1 cellular context compared by ENCODE assay signal in genomic region chr6:2514965-2515543, GRCh38.
TF ChIP-seq lines count a peak whose summit lies in the region.

No MANE protein-coding gene starts in this region.

TF ChIP-seq in HepG2, 621 proteins besides CTCF, POLR2A, EP300 and RAD21 (continued from another document and continues in another):
- no peak for TF ChIP-seq ZBTB37 (CRISPR knock-in tag; IDR thresholded peaks at IDR 0.05)
- 0 out of 2 replicates have a peak, but pooled peaks have one; percentile 41 for TF ChIP-seq ZNF256 (CRISPR knock-in tag; conservative IDR thresholded peaks at IDR 0.05)
- TF ChIP-seq KDM5B (CRISPR knock-in tag; IDR thresholded peaks at IDR 0.05; ENCODE audit: borderline replicate concordance): peak; percentile 74; the same call in 1 of the 2 replicates
- no peak for TF ChIP-seq PREB (CRISPR knock-in tag; IDR thresholded peaks at IDR 0.05)
- TF ChIP-seq ZBTB34 (CRISPR knock-in tag; IDR thresholded peaks at IDR 0.05): 0 out of 2 replicates have a peak, but pooled peaks have one; percentile 57
- TF ChIP-seq ETV6 (CRISPR knock-in tag; conservative IDR thresholded peaks at IDR 0.05): 0 out of 2 replicates have a peak, but pooled peaks have one; percentile 60
- no peak for TF ChIP-seq THAP8 (CRISPR knock-in tag; IDR thresholded peaks at IDR 0.05; ENCODE audit: borderline replicate concordance)
- TF ChIP-seq SMARCE1 (IDR thresholded peaks at IDR 0.05; ENCODE audit: borderline replicate concordance): no peak
- TF ChIP-seq ZBTB14 (CRISPR knock-in tag; IDR thresholded peaks at IDR 0.05): no peak
- TF ChIP-seq GPBP1L1 (CRISPR knock-in tag; IDR thresholded peaks at IDR 0.05): no peak
- TF ChIP-seq ZNF251 (CRISPR knock-in tag; IDR thresholded peaks at IDR 0.05): peak; percentile 24; the same call in 1 of the 2 replicates
- TF ChIP-seq BHLHE40 (IDR thresholded peaks at IDR 0.05; ENCODE audit: low read length): peak; percentile 82
- no peak; the same call in 1 of the 2 replicates for TF ChIP-seq UBTF (CRISPR knock-in tag; IDR thresholded peaks at IDR 0.05)
- TF ChIP-seq CREM (IDR thresholded peaks at IDR 0.05): peak; percentile 76
- no peak for TF ChIP-seq CREM (CRISPR knock-in tag; IDR thresholded peaks at IDR 0.05)
- TF ChIP-seq ZNF766 (CRISPR knock-in tag; IDR thresholded peaks at IDR 0.05; ENCODE audit: borderline replicate concordance): peak; percentile 56; the same call in 1 of the 2 replicates
- peak; percentile 85 for TF ChIP-seq MYC (CRISPR knock-in tag; IDR thresholded peaks at IDR 0.05; ENCODE audit: borderline replicate concordance)
- TF ChIP-seq MAFG (CRISPR knock-in tag; IDR thresholded peaks at IDR 0.05): no peak
- no peak for TF ChIP-seq ZNF597 (CRISPR knock-in tag; IDR thresholded peaks at IDR 0.05)
- no peak for TF ChIP-seq SYNCRIP (IDR thresholded peaks at IDR 0.05; ENCODE audit: insufficient read depth, low read depth, low read length)
- TF ChIP-seq TFAP4 (IDR thresholded peaks at IDR 0.05; ENCODE audit: borderline replicate concordance, low read depth): peak; percentile 31; the same call in 1 of the 2 replicates
- TF ChIP-seq ZNF264 (CRISPR knock-in tag; IDR thresholded peaks at IDR 0.05): peak; percentile 89; the same call in 1 of the 2 replicates
- TF ChIP-seq ZFAT (CRISPR knock-in tag; conservative IDR thresholded peaks at IDR 0.05): no peak
- TF ChIP-seq ZNF644 (CRISPR knock-in tag; IDR thresholded peaks at IDR 0.05; ENCODE audit: low read depth): peak; percentile 97
- no peak for TF ChIP-seq RBAK (CRISPR knock-in tag; IDR thresholded peaks at IDR 0.05)
- peak; percentile 39; the same call in 1 of the 2 replicates for TF ChIP-seq DNMT3B (CRISPR knock-in tag; conservative IDR thresholded peaks at IDR 0.05)
- peak; percentile 90 for TF ChIP-seq ZNF775 (CRISPR knock-in tag; IDR thresholded peaks at IDR 0.05; ENCODE audit: borderline replicate concordance)
- peak; percentile 85 for TF ChIP-seq LCORL (IDR thresholded peaks at IDR 0.05)
- TF ChIP-seq LCORL (CRISPR knock-in tag; IDR thresholded peaks at IDR 0.05): peak; percentile 97
- TF ChIP-seq ZNF468 (CRISPR knock-in tag; IDR thresholded peaks at IDR 0.05): no peak
- peak; percentile 75 for TF ChIP-seq TGIF2 (CRISPR knock-in tag; IDR thresholded peaks at IDR 0.05)
- TF ChIP-seq ZNF318 (CRISPR knock-in tag; IDR thresholded peaks at IDR 0.05): peak; percentile 72; the same call in 1 of the 2 replicates
- TF ChIP-seq MATR3 (CRISPR knock-in tag; IDR thresholded peaks at IDR 0.05): no peak
- no peak for TF ChIP-seq KLF13 (CRISPR knock-in tag; IDR thresholded peaks at IDR 0.05)
- TF ChIP-seq FOSL1 (CRISPR knock-in tag; IDR thresholded peaks at IDR 0.05; ENCODE audit: borderline replicate concordance): peak; percentile 51; the same call in 1 of the 2 replicates
- no peak for TF ChIP-seq ZNF577 (CRISPR knock-in tag; IDR thresholded peaks at IDR 0.05; ENCODE audit: borderline replicate concordance, low read depth)
- peak in 1 of 2 experiments; percentile 65; a peak in 2 of 4 replicates for TF ChIP-seq HMGXB4 (CRISPR knock-in tag; IDR thresholded peaks at IDR 0.05; ENCODE audit: borderline replicate concordance in 1 of 2, low read depth in 1 of 2)
